ENCODE assay signal across 16 cellular contexts in genomic region chr1:222709700-222710153, GRCh38. TPM values are rescaled to one million over a fixed set of nuclear protein-coding genes. Genes with fewer than 3 reads are reported as not detected.
DNase-seq lines count a peak whose midpoint lies in the region; ATAC-seq, FAIRE-seq and TF ChIP-seq lines count a peak whose summit lies in the region.
"Had no signal": no experiment of that assay in that cellular context is flagged by ENCODE, and none has a peak within 500 bp of the region (broad histone marks: within the 10 kb centered on the region; RNA-seq: fewer than 3 reads in every experiment).

No MANE protein-coding gene starts in this region.

- no peak for TF ChIP-seq CTCF in A549 (IDR thresholded peaks at IDR 0.05)
- TF ChIP-seq CTCF in VCaP (conservative IDR thresholded peaks at IDR 0.05): no peak

- H3K9me3 ChIP-seq in A549: peaks cover 1% of the 10 kb centered on the region; the same call in 1 of the 3 replicates
- H3K9me3 ChIP-seq: neutrophil had no signal

- no peak for TF ChIP-seq EP300 in A549 (IDR thresholded peaks at IDR 0.05)

- POLR2A ChIA-PET in A549 (lab: Yijun Ruan, JAX): no interaction called here

- TF ChIP-seq POLR2A in A549 (IDR thresholded peaks at IDR 0.05; ENCODE audit: low read length): no peak

- intact Hi-C loops in sciatic nerve (cut with DNase I): no loop called here

- 91% methylated on average over 5 of the region's 5 CpGs for WGBS in A549 (ENCODE audit: missing lambda C conversion rate)

- H3K4me1 Mint-ChIP-seq in immature natural killer cell: peaks cover 47 to 70% of the 10 kb centered on the region in 2 donors

- CTCF ChIA-PET in A549 (lab: Yijun Ruan, JAX): interaction anchor here (1.1 to 1.3 kb wide), 3 partner anchors 75 to 372 kb away, joined by 3 to 4 read pairs (median 3); no protein-coding TSS in a partner anchor

- DNase-seq in A549 (ENCODE audit: low read depth in 1 of 2, low spot score in 1 of 2) (no peak), EH (ENCODE audit: low read depth) (peak; percentile 28), immature natural killer cell (no peak), DMS53 treated with DMSO at 0.1 percent for 48 hours (lab: John Stamatoyannopoulos, UW; ENCODE audit: unreplicated experiment) (no peak), sciatic nerve (ENCODE audit: low spot score) (no peak), NCI-H82 treated with DMSO at 0.1 percent for 48 hours (lab: John Stamatoyannopoulos, UW; ENCODE audit: unreplicated experiment) (no peak)
- DNase-seq: MM.1S; NCI-H446 treated with DMSO at 0.1 percent for 48 hours; stimulated activated CD4-positive, alpha-beta T cell treated with anti-CD3 and anti-CD28 coated beads, Interleukin-1b, Interleukin-23, amount 100 ng/mL, for 48 hours had no signal

- no peak overlapping the region for H3K4me3 ChIP-seq in A549

- H3K9me3 Mint-ChIP-seq in immature natural killer cell: peaks cover 0 to 1% (median 0%) of the 10 kb centered on the region in 6 donors

- FAIRE-seq in A549 (lab: Jason Lieb, UNC): no peak
- FAIRE-seq: bronchial epithelial cell, islet of Langerhans had no signal

- H3K4me3 Mint-ChIP-seq in immature natural killer cell: peak overlapping the region in 3 of 5 donors; percentile 54 to 95 (median 55)

- peak overlapping the region in 4 of 6 donors; percentile 31 to 72 (median 53) for H3K27ac Mint-ChIP-seq in immature natural killer cell

- H3K27ac ChIP-seq in A549: no peak overlapping the region
- peak overlapping the region; percentile 92 for H3K27ac ChIP-seq in VCaP
- H3K27ac ChIP-seq: neutrophil had no signal

- no peak for TF ChIP-seq RAD21 in A549 (conservative IDR thresholded peaks at IDR 0.05 in 1 of 2, IDR thresholded peaks at IDR 0.05 in 1 of 2)

- ATAC-seq in A549 (no peak), GM18909 (IDR thresholded peaks at IDR 0.05; ENCODE audit: poor library complexity, unreplicated experiment) (no peak), sciatic nerve (no peak)

- peaks cover 11 to 18% (median 12%) of the 10 kb centered on the region in 3 donors for H3K27me3 Mint-ChIP-seq in immature natural killer cell (ENCODE audit: low read depth in 3 of 3)

- H3K36me3 Mint-ChIP-seq in immature natural killer cell: peaks cover 0 to 6% (median 3%) of the 10 kb centered on the region in 3 donors

- H3K4me1 ChIP-seq in A549: peaks cover 20% of the 10 kb centered on the region

- peak overlapping the region; percentile 97; the same call in 2 of the 3 replicates for H3K4me2 ChIP-seq in A549

TF ChIP-seq in A549, 52 proteins besides CTCF, POLR2A, EP300 and RAD21:
- TF ChIP-seq SREBF2 (IDR thresholded peaks at IDR 0.05) (no peak), MYC (IDR thresholded peaks at IDR 0.05; ENCODE audit: borderline replicate concordance, low read length) (no peak), PHF8 (IDR thresholded peaks at IDR 0.05; ENCODE audit: borderline replicate concordance, low read depth) (no peak)
TF ChIP-seq in A549: peak in this region for 0.

RNA-seq across cellular contexts. Expression of gene AIDA, which starts 2.6 kb away (rescaled TPM):
- 76.4 and 90.1 TPM in 2 replicates for polyA plus RNA-seq in A549 (2011; rRNA removed)
- polyA plus RNA-seq in A549 (2012; cell fraction: cytosol; rRNA removed): 18.7 and 22.2 TPM in 2 replicates
- polyA plus RNA-seq in A549 (2012; cell fraction: nucleus; rRNA removed): 4.7 and 8.1 TPM in 2 replicates
- polyA plus RNA-seq in A549 (2017; fragmentation: RNase III; extraction: RNeasy Plus Mini Kit Qiagen cat#74134 plus additional on column Dnase treatment): 50.3 to 55.9 TPM (median 52.9 TPM) in 3 replicates
- 38.6 and 52.4 TPM in 2 replicates for polyA minus RNA-seq in A549 (2011; rRNA and poly(A)+ RNA removed)
- 10 to 100 TPM; 16.7 to 22.0 (median 21.2) TPM for polyA plus RNA-seq in immature natural killer cell
- total RNA-seq in sciatic nerve: 103 TPM

RNA-seq across cellular contexts. Expression of gene BROX, which starts 2.6 kb away (rescaled TPM):
- polyA plus RNA-seq in A549 (2011; rRNA removed) (9.9 and 15.0 TPM in 2 replicates), A549 (2017; fragmentation: RNase III; extraction: RNeasy Plus Mini Kit Qiagen cat#74134 plus additional on column Dnase treatment) (18.9 to 20.8 TPM (median 20.1 TPM) in 3 replicates), immature natural killer cell (10 to 100 TPM; 17.5 to 26.5 (median 22.1) TPM)
- polyA plus RNA-seq in A549 (2012; cell fraction: cytosol; rRNA removed): 3.0 and 3.4 TPM in 2 replicates
- 1.9 and 5.5 TPM in 2 replicates for polyA plus RNA-seq in A549 (2012; cell fraction: nucleus; rRNA removed)
- 8.0 and 8.3 TPM in 2 replicates for polyA minus RNA-seq in A549 (2011; rRNA and poly(A)+ RNA removed)
- total RNA-seq in sciatic nerve: 61.6 TPM

RNA-seq across cellular contexts. Expression of gene FAM177B, which starts 27.3 kb away (rescaled TPM):
- polyA plus RNA-seq in A549 (2011; rRNA removed) (not detected in 2 replicates), A549 (2017; fragmentation: RNase III; extraction: RNeasy Plus Mini Kit Qiagen cat#74134 plus additional on column Dnase treatment) (not detected in 3 replicates), immature natural killer cell (not detected)
- not detected in 2 replicates for polyA plus RNA-seq in A549 (2012; cell fraction: cytosol; rRNA removed)
- not detected in 2 replicates for polyA plus RNA-seq in A549 (2012; cell fraction: nucleus; rRNA removed)
- polyA minus RNA-seq in A549 (2011; rRNA and poly(A)+ RNA removed): not detected in 2 replicates
- not detected for total RNA-seq in sciatic nerve
- total RNA-seq: bronchial epithelial cell, epithelial cell of proximal tubule, H4 had no signal
